In the genomic region with DNA sequence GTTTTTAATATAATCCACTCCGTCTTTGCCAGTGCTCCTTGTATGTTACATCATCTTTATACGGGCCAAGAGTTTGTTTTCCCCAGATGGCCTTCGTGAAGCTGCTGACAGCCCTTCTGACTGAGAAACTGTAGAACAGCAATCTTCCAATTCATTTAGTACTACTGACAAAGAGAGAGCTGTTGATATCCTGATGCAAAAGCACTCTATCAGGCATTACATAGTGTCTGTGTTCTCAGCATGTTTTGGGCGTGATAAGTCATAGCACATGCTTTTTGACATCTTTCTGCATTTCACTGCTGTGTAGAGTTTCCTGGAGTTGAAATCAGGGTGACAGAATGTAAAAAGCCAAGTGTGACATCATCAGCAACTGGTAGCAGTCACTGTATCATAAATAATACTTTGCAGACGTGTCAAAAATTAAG, we compare ENCODE assay signal across 15 cellular contexts.
DNase-seq lines count a peak whose midpoint lies in the region; ATAC-seq and TF ChIP-seq lines count a peak whose summit lies in the region.
"Had no signal": no experiment of that assay in that cellular context is flagged by ENCODE, and none has a peak within 500 bp of the region (broad histone marks: within the 10 kb centered on the region; RNA-seq: fewer than 3 reads in every experiment).

No MANE protein-coding gene starts in this region.

- TF ChIP-seq CTCF in heart left ventricle (IDR thresholded peaks at IDR 0.05): no peak

- POLR2A ChIA-PET in HEK293T (lab: Yijun Ruan, JAX): no interaction called here

- H3K27ac ChIP-seq in heart left ventricle: peak overlapping the region in 1 of 12 donors; percentile 11
- H3K27ac ChIP-seq: ascending aorta, thoracic aorta, WERI-Rb-1 had no signal

- intact Hi-C loops in heart left ventricle (cut with DNase I): no loop called here
- intact Hi-C loops in sciatic nerve (cut with DNase I): no loop called here

- CTCF ChIA-PET in HEK293T (lab: Yijun Ruan, JAX): no interaction called here

- peaks cover 0 to 31% (median 10%) of the 10 kb centered on the region in 12 donors for H3K4me1 ChIP-seq in heart left ventricle
- H3K4me1 ChIP-seq: ascending aorta, Caco-2 had no signal

- H3K9me3 ChIP-seq in heart left ventricle: peaks cover 0 to 5% (median 0%) of the 10 kb centered on the region in 12 donors
- H3K9me3 ChIP-seq: ascending aorta, Caco-2, thoracic aorta had no signal

- H3K4me3 ChIP-seq in heart left ventricle: no peak overlapping the region
- H3K4me3 ChIP-seq: ascending aorta, thoracic aorta had no signal

- TF ChIP-seq POLR2A in heart left ventricle (IDR thresholded peaks at IDR 0.05): no peak

- H3K36me3 ChIP-seq in heart left ventricle: no peaks in the 10 kb centered on the region
- H3K36me3 ChIP-seq: ascending aorta, thoracic aorta, WERI-Rb-1 had no signal

- ATAC-seq in heart left ventricle (peak; percentile 77 to 95 (median 92)), sciatic nerve (peak; percentile 80), HG02759 (IDR thresholded peaks at IDR 0.05; ENCODE audit: unreplicated experiment) (no peak), GM18498 (IDR thresholded peaks at IDR 0.05; ENCODE audit: unreplicated experiment) (no peak)
- ATAC-seq: activated T-cell treated with anti-CD3 and anti-CD28 coated beads, Interleukin-2, amount 50 U/mL, for 72 hours had no signal

- no peaks in the 10 kb centered on the region for H3K27me3 ChIP-seq in heart left ventricle
- H3K27me3 ChIP-seq: ascending aorta had no signal

- no peak for DNase-seq in HEK293T (ENCODE audit: extremely low spot score)
- DNase-seq in amniotic epithelial cell (ENCODE audit: low read depth): peak; percentile 35
- peak in 2 of 5 donors; percentile 15 to 37 for DNase-seq in heart left ventricle
- no peak for DNase-seq in sciatic nerve (ENCODE audit: low spot score)
- no peak for DNase-seq in NCI-H345 treated with DMSO at 0.1 percent for 48 hours (lab: John Stamatoyannopoulos, UW; ENCODE audit: unreplicated experiment)
- DNase-seq in activated CD4-positive, CD25-positive, alpha-beta regulatory T cell (lab: John Stamatoyannopoulos, UW): no peak
- DNase-seq: activated T-cell treated with anti-CD3 and anti-CD28 coated beads, Interleukin-2, amount 50 U/mL, for 72 hours; Caco-2; H7; MV-4-11; WERI-Rb-1 had no signal

- 18 to 33% (median 19%) methylated on average over 5 of the region's 5 CpGs for WGBS in heart left ventricle, 4 donors

TF ChIP-seq in HEK293T, 16 proteins besides CTCF, POLR2A, EP300 and RAD21:
- TF ChIP-seq, protein P1, sequence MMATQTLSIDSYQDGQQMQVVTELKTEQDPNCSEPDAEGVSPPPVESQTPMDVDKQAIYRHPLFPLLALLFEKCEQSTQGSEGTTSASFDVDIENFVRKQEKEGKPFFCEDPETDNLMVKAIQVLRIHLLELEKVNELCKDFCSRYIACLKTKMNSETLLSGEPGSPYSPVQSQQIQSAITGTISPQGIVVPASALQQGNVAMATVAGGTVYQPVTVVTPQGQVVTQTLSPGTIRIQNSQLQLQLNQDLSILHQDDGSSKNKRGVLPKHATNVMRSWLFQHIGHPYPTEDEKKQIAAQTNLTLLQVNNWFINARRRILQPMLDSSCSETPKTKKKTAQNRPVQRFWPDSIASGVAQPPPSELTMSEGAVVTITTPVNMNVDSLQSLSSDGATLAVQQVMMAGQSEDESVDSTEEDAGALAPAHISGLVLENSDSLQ (IDR thresholded peaks at IDR 0.05): peak; percentile 51
- no peak for TF ChIP-seq FOXM1 (IDR thresholded peaks at IDR 0.05; ENCODE audit: borderline replicate concordance)
TF ChIP-seq in HEK293T: peak in this region for 1.

Comparison
In these comparisons a context has a peak if more than half of its experiments do, and no peak if none do; other contexts are left out.
1. ATAC-seq: peak in heart left ventricle (4 of 4) and sciatic nerve (single experiment); none in HG02759 (single experiment) and GM18498 (single experiment).